1 cellular context compared by ENCODE assay signal in the genomic region with DNA sequence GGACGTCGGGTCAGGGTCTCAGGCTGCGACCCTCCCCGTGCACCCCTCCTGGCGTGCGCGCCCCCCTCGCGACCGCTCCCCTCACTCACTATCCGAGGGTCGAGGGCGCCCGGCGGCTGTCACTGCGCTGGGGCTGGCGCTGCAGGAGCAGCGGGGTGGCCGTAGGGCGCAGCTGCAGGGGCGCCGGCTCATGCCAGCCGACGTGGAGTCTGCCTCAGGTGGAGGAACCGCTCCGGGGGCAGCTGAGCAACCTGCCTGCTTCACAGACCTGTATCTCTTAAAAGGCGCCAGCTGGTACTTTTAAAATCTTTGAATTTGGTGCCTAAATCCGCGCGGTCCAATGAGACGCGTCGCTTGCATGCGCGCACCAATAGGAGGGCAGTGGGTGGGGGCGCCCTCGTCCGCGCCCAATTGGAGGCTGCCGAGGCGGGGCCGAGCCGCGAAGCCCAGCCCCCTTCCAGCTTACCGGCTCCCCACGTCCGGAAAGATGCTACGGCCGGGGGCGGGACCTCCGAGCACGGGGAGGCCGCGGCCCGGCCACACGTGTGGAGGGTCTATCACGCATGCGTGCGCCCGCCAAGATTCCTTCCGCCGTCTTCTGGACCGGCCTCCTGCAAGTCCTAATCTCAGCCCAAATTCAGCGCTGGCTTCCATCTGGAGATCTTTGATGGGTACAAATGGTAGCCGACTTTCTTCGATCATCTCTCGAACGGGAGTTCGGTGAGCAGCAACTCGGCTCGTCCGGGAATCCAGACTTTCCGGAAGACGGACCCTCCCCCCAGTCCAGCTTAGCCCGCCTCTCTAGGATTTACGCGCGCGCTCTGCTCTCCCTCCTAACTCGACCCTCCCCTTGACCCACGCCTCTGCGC.
A peak's percentile ranks its signal among the peaks of the same experiment; 100 is the strongest.
TF ChIP-seq lines count a peak whose summit lies in the region.

A gene with protein sequence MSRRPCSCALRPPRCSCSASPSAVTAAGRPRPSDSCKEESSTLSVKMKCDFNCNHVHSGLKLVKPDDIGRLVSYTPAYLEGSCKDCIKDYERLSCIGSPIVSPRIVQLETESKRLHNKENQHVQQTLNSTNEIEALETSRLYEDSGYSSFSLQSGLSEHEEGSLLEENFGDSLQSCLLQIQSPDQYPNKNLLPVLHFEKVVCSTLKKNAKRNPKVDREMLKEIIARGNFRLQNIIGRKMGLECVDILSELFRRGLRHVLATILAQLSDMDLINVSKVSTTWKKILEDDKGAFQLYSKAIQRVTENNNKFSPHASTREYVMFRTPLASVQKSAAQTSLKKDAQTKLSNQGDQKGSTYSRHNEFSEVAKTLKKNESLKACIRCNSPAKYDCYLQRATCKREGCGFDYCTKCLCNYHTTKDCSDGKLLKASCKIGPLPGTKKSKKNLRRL (minus strand): TSS at position 274 of the 869 bp plus-strand sequence. CDS start 82 bp downstream, at position 192.

TF ChIP-seq in K562, 482 proteins besides CTCF, POLR2A, EP300 and RAD21 (continued from another document and continues in another):
- TF ChIP-seq GABPB2 (CRISPR knock-in tag; conservative IDR thresholded peaks at IDR 0.05) = no peak
- no peak for TF ChIP-seq ZNF436 (CRISPR knock-in tag; IDR thresholded peaks at IDR 0.05)
- peak; percentile 26; the same call in 1 of the 2 replicates for TF ChIP-seq GABPB1 (CRISPR knock-in tag; IDR thresholded peaks at IDR 0.05)
- TF ChIP-seq GTF2F1 (IDR thresholded peaks at IDR 0.05; ENCODE audit: low read depth, low read length) = peak; percentile 74; the same call in 1 of the 2 replicates
- TF ChIP-seq, protein P1, sequence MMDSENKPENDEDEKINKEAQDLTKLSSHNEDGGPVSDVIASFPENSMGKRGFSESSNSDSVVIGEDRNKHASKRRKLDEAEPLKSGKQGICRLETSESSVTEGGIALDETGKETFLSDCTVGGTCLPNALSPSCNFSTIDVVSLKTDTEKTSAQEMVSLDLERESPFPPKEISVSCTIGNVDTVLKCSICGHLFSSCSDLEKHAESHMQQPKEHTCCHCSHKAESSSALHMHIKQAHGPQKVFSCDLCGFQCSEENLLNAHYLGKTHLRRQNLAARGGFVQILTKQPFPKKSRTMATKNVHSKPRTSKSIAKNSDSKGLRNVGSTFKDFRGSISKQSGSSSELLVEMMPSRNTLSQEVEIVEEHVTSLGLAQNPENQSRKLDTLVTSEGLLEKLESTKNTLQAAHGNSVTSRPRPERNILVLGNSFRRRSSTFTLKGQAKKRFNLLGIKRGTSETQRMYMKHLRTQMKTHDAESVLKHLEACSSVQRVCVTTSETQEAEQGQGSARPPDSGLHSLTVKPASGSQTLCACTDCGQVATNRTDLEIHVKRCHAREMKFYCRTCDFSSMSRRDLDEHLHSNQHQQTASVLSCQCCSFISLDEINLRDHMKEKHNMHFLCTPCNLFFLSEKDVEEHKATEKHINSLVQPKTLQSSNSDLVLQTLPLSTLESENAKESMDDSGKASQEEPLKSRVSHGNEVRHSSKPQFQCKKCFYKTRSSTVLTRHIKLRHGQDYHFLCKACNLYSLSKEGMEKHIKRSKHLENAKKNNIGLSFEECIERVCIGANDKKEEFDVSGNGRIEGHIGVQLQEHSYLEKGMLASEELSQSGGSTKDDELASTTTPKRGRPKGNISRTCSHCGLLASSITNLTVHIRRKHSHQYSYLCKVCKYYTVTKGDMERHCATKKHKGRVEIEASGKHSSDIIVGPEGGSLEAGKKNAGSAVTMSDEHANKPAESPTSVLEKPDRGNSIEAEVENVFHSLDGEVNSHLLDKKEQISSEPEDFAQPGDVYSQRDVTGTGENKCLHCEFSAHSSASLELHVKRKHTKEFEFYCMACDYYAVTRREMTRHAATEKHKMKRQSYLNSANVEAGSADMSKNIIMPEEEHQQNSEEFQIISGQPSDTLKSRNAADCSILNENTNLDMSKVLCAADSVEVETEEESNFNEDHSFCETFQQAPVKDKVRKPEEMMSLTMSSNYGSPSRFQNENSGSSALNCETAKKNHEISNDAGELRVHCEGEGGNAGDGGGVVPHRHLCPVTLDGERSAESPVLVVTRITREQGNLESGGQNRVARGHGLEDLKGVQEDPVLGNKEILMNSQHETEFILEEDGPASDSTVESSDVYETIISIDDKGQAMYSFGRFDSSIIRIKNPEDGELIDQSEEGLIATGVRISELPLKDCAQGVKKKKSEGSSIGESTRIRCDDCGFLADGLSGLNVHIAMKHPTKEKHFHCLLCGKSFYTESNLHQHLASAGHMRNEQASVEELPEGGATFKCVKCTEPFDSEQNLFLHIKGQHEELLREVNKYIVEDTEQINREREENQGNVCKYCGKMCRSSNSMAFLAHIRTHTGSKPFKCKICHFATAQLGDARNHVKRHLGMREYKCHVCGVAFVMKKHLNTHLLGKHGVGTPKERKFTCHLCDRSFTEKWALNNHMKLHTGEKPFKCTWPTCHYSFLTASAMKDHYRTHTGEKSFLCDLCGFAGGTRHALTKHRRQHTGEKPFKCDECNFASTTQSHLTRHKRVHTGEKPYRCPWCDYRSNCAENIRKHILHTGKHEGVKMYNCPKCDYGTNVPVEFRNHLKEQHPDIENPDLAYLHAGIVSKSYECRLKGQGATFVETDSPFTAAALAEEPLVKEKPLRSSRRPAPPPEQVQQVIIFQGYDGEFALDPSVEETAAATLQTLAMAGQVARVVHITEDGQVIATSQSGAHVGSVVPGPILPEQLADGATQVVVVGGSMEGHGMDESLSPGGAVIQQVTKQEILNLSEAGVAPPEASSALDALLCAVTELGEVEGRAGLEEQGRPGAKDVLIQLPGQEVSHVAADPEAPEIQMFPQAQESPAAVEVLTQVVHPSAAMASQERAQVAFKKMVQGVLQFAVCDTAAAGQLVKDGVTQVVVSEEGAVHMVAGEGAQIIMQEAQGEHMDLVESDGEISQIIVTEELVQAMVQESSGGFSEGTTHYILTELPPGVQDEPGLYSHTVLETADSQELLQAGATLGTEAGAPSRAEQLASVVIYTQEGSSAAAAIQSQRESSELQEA (IDR thresholded peaks at IDR 0.05; ENCODE audit: low read depth) = no peak
- no peak for TF ChIP-seq ZNF561 (CRISPR knock-in tag; conservative IDR thresholded peaks at IDR 0.05)
- TF ChIP-seq, protein P2, sequence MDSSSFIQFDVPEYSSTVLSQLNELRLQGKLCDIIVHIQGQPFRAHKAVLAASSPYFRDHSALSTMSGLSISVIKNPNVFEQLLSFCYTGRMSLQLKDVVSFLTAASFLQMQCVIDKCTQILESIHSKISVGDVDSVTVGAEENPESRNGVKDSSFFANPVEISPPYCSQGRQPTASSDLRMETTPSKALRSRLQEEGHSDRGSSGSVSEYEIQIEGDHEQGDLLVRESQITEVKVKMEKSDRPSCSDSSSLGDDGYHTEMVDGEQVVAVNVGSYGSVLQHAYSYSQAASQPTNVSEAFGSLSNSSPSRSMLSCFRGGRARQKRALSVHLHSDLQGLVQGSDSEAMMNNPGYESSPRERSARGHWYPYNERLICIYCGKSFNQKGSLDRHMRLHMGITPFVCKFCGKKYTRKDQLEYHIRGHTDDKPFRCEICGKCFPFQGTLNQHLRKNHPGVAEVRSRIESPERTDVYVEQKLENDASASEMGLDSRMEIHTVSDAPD (CRISPR knock-in tag; IDR thresholded peaks at IDR 0.05) = no peak
- TF ChIP-seq RBM39 (optimal IDR thresholded peaks at IDR 0.05; ENCODE audit: low read depth, low read length) = no peak
- TF ChIP-seq, protein P3, sequence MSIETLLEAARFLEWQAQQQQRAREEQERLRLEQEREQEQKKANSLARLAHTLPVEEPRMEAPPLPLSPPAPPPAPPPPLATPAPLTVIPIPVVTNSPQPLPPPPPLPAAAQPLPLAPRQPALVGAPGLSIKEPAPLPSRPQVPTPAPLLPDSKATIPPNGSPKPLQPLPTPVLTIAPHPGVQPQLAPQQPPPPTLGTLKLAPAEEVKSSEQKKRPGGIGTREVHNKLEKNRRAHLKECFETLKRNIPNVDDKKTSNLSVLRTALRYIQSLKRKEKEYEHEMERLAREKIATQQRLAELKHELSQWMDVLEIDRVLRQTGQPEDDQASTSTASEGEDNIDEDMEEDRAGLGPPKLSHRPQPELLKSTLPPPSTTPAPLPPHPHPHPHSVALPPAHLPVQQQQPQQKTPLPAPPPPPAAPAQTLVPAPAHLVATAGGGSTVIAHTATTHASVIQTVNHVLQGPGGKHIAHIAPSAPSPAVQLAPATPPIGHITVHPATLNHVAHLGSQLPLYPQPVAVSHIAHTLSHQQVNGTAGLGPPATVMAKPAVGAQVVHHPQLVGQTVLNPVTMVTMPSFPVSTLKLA (conservative IDR thresholded peaks at IDR 0.05) = peak; percentile 97 to 98
- TF ChIP-seq BCL6 (CRISPR knock-in tag; IDR thresholded peaks at IDR 0.05) = no peak
- peak; percentile 90 for TF ChIP-seq FIP1L1 (IDR thresholded peaks at IDR 0.05; ENCODE audit: low read depth, low read length, poor library complexity, severe bottlenecking)
- TF ChIP-seq GATAD2B (IDR thresholded peaks at IDR 0.05; ENCODE audit: borderline replicate concordance) = peak; percentile 86
- TF ChIP-seq IRF2 (CRISPR knock-in tag; IDR thresholded peaks at IDR 0.05) = no peak
- no peak for TF ChIP-seq KDM1A (IDR thresholded peaks at IDR 0.05)
- TF ChIP-seq, protein P4, sequence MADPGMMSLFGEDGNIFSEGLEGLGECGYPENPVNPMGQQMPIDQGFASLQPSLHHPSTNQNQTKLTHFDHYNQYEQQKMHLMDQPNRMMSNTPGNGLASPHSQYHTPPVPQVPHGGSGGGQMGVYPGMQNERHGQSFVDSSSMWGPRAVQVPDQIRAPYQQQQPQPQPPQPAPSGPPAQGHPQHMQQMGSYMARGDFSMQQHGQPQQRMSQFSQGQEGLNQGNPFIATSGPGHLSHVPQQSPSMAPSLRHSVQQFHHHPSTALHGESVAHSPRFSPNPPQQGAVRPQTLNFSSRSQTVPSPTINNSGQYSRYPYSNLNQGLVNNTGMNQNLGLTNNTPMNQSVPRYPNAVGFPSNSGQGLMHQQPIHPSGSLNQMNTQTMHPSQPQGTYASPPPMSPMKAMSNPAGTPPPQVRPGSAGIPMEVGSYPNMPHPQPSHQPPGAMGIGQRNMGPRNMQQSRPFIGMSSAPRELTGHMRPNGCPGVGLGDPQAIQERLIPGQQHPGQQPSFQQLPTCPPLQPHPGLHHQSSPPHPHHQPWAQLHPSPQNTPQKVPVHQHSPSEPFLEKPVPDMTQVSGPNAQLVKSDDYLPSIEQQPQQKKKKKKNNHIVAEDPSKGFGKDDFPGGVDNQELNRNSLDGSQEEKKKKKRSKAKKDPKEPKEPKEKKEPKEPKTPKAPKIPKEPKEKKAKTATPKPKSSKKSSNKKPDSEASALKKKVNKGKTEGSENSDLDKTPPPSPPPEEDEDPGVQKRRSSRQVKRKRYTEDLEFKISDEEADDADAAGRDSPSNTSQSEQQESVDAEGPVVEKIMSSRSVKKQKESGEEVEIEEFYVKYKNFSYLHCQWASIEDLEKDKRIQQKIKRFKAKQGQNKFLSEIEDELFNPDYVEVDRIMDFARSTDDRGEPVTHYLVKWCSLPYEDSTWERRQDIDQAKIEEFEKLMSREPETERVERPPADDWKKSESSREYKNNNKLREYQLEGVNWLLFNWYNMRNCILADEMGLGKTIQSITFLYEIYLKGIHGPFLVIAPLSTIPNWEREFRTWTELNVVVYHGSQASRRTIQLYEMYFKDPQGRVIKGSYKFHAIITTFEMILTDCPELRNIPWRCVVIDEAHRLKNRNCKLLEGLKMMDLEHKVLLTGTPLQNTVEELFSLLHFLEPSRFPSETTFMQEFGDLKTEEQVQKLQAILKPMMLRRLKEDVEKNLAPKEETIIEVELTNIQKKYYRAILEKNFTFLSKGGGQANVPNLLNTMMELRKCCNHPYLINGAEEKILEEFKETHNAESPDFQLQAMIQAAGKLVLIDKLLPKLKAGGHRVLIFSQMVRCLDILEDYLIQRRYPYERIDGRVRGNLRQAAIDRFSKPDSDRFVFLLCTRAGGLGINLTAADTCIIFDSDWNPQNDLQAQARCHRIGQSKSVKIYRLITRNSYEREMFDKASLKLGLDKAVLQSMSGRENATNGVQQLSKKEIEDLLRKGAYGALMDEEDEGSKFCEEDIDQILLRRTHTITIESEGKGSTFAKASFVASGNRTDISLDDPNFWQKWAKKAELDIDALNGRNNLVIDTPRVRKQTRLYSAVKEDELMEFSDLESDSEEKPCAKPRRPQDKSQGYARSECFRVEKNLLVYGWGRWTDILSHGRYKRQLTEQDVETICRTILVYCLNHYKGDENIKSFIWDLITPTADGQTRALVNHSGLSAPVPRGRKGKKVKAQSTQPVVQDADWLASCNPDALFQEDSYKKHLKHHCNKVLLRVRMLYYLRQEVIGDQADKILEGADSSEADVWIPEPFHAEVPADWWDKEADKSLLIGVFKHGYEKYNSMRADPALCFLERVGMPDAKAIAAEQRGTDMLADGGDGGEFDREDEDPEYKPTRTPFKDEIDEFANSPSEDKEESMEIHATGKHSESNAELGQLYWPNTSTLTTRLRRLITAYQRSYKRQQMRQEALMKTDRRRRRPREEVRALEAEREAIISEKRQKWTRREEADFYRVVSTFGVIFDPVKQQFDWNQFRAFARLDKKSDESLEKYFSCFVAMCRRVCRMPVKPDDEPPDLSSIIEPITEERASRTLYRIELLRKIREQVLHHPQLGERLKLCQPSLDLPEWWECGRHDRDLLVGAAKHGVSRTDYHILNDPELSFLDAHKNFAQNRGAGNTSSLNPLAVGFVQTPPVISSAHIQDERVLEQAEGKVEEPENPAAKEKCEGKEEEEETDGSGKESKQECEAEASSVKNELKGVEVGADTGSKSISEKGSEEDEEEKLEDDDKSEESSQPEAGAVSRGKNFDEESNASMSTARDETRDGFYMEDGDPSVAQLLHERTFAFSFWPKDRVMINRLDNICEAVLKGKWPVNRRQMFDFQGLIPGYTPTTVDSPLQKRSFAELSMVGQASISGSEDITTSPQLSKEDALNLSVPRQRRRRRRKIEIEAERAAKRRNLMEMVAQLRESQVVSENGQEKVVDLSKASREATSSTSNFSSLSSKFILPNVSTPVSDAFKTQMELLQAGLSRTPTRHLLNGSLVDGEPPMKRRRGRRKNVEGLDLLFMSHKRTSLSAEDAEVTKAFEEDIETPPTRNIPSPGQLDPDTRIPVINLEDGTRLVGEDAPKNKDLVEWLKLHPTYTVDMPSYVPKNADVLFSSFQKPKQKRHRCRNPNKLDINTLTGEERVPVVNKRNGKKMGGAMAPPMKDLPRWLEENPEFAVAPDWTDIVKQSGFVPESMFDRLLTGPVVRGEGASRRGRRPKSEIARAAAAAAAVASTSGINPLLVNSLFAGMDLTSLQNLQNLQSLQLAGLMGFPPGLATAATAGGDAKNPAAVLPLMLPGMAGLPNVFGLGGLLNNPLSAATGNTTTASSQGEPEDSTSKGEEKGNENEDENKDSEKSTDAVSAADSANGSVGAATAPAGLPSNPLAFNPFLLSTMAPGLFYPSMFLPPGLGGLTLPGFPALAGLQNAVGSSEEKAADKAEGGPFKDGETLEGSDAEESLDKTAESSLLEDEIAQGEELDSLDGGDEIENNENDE (IDR thresholded peaks at IDR 0.05; ENCODE audit: low read depth, low read length) = no peak
